ENCODE assay signal across 1 cellular context in the genomic region with DNA sequence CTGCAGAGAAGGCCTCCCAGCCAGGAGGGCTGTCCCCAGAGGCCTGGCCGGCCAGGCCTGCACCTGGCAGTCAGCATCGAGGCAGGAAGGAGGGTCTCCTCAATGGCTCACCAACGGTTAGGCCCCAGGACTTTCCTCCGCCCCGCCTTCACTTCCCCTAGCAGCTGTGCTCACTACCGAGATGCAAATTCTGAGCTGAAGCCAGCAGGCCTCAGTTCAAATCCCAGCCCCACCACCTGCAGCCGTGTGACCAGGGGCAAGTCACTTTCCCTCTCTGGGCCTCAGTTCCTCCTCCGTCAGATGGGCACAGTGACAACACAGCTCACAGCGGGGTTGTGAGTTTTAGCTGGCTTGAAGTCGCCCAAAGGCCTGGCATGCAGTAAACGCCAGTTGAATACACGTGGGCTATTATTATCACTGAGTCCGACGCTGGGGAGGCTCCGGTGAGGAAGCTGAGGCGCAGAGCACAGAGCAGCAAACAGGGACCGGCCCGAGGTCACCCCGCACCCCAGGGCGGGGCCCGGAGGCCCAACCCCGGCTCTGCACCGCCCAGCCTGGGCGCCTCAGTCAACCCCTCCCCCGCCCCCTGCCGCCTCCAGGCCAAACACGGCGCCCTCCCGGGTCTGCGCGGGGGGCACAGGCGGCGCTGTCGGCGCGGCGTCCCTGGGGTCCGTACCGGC.
TF ChIP-seq lines count a peak whose summit lies in the region.

No MANE protein-coding gene starts in this region.

TF ChIP-seq in endothelial cell of umbilical vein, 7 proteins besides CTCF, POLR2A, EP300 and RAD21:
- TF ChIP-seq EZH2 (IDR thresholded peaks at IDR 0.05; ENCODE audit: borderline replicate concordance, low read depth, low read length, severe bottlenecking) = no peak
- TF ChIP-seq JUN (IDR thresholded peaks at IDR 0.05; ENCODE audit: borderline replicate concordance, insufficient read depth, insufficient read length, low read depth) = no peak
- TF ChIP-seq GATA2 (IDR thresholded peaks at IDR 0.05; ENCODE audit: insufficient read depth, insufficient read length, low read depth, low read length) = no peak
- no peak for TF ChIP-seq POLR2AphosphoS5 (IDR thresholded peaks at IDR 0.05; ENCODE audit: insufficient read depth, low read depth, low read length)
- no peak for TF ChIP-seq MYC (IDR thresholded peaks at IDR 0.05; ENCODE audit: low read depth, low read length)
- TF ChIP-seq FOS (IDR thresholded peaks at IDR 0.05; ENCODE audit: borderline replicate concordance, insufficient read depth, low read length) = no peak
- TF ChIP-seq MAX (IDR thresholded peaks at IDR 0.05; ENCODE audit: insufficient read depth, insufficient read length) = no peak
